In genomic region chr9:34510506-34511159, GRCh38 we compare ENCODE assay signal across 24 cellular contexts. TPM values are rescaled to one million over a fixed set of nuclear protein-coding genes. Genes with fewer than 3 reads are reported as not detected.
DNase-seq lines count a peak whose midpoint lies in the region; ATAC-seq, FAIRE-seq and TF ChIP-seq lines count a peak whose summit lies in the region.
"Had no signal": no experiment of that assay in that cellular context is flagged by ENCODE, and none has a peak within 500 bp of the region (broad histone marks: within the 10 kb centered on the region; RNA-seq: fewer than 3 reads in every experiment).

No MANE protein-coding gene starts in this region.

- H3K23ac ChIP-seq in H1 (ENCODE audit: insufficient read length): no peak overlapping the region

- no peak overlapping the region for H3K14ac ChIP-seq in H1 (ENCODE audit: insufficient read length)

- H3K27ac ChIP-seq in H1 (ENCODE audit: low read depth, low read length): no peak overlapping the region
- peak overlapping the region; percentile 10 for H3K27ac ChIP-seq in suprapubic skin
- H3K27ac ChIP-seq in CD8-positive, alpha-beta T cell (ENCODE audit: low read depth, low read length): no peak overlapping the region
- H3K27ac ChIP-seq: colonic mucosa, upper lobe of right lung had no signal

- peak overlapping the region; percentile 51; the same call in 1 of the 2 replicates for H4K8ac ChIP-seq in H1 (ENCODE audit: extremely low read depth, insufficient read depth, low read length)

- H3K4me2 ChIP-seq in H1 (ENCODE audit: insufficient read depth in 1 of 2, low read depth in 2 of 2, low read length in 2 of 2): peak overlapping the region in 1 of 2 experiments; percentile 2; a peak in 1 of 4 replicates
- H3K4me2 ChIP-seq: SK-N-SH had no signal

- TF ChIP-seq POLR2A in H1 (IDR thresholded peaks at IDR 0.05; ENCODE audit: control extremely low read depth in 1 of 2, low read depth in 2 of 2, low read length in 2 of 2): no peak
- TF ChIP-seq POLR2A in suprapubic skin (IDR thresholded peaks at IDR 0.05): no peak

- no peak overlapping the region; the same call in 1 of the 2 replicates for H2BK5ac ChIP-seq in H1 (ENCODE audit: low read depth, low read length)

- H3K23me2 ChIP-seq in H1 (ENCODE audit: low read depth, low read length): no peaks in the 10 kb centered on the region

- H3K9ac ChIP-seq in H1 (replicated peaks in 1 of 4; ENCODE audit: extremely low read depth in 1 of 4, low read depth in 3 of 4, low read length in 3 of 4): no peak overlapping the region
- H3K9ac ChIP-seq: SK-N-SH had no signal

- no peaks in the 10 kb centered on the region for H3K27me3 Mint-ChIP-seq in activated T-cell treated with anti-CD3 and anti-CD28 coated beads, Interleukin-2, amount 50 U/mL, for 24 hours
- H3K27me3 Mint-ChIP-seq in CD8-positive, alpha-beta T cell (ENCODE audit: low read depth): peaks cover 3% of the 10 kb centered on the region
- H3K27me3 Mint-ChIP-seq: CD4-positive, alpha-beta memory T cell had no signal

- no peak overlapping the region for H3K4me3 Mint-ChIP-seq in activated T-cell treated with anti-CD3 and anti-CD28 coated beads, Interleukin-2, amount 50 U/mL, for 24 hours
- no peak overlapping the region for H3K4me3 Mint-ChIP-seq in CD8-positive, alpha-beta T cell
- H3K4me3 Mint-ChIP-seq: activated B cell treated with CpG ODN at 0.5 μM for 24 hours; activated CD8-positive, alpha-beta T cell treated with anti-CD3 and anti-CD28 coated beads, Interleukin-2, amount 10 ng/mL, durations not matched to agents 7 days and 5 days; activated naive CD8-positive, alpha-beta T cell; activated T-cell treated with anti-CD3 and anti-CD28 coated beads, Interleukin-2, amount 50 U/mL, for 72 hours; CD4-positive, alpha-beta memory T cell had no signal

- H3K27me3 ChIP-seq in H1 (replicated peaks in 1 of 4; ENCODE audit: control insufficient read depth in 3 of 4, extremely low read depth in 1 of 4, insufficient read depth in 3 of 4, low read length in 3 of 4) (no peaks in the 10 kb centered on the region), suprapubic skin (no peaks in the 10 kb centered on the region)
- no peaks in the 10 kb centered on the region for H3K27me3 ChIP-seq in CD8-positive, alpha-beta T cell (ENCODE audit: insufficient read depth, low read length)
- H3K27me3 ChIP-seq: colonic mucosa, upper lobe of right lung had no signal

- TF ChIP-seq CTCF in H1 (IDR thresholded peaks at IDR 0.05; ENCODE audit: control extremely low read depth in 1 of 3, insufficient read depth in 1 of 3, low read depth in 1 of 3, low read length in 3 of 3) (no peak), suprapubic skin (IDR thresholded peaks at IDR 0.05) (no peak)
- TF ChIP-seq CTCF in CD8-positive, alpha-beta T cell (IDR thresholded peaks at IDR 0.05): no peak

- DNase-seq in activated T-cell treated with anti-CD3 and anti-CD28 coated beads, Interleukin-2, amount 50 U/mL, for 48 hours: peak; percentile 8 to 11
- no peak for DNase-seq in activated T-cell treated with anti-CD3 and anti-CD28 coated beads, Interleukin-2, amount 50 U/mL, for 24 hours
- DNase-seq in NCI-H2227 treated with DMSO at 0.1 percent for 48 hours (lab: John Stamatoyannopoulos, UW) (peak; percentile 70), H1 (ENCODE audit: low read depth in 1 of 2, low spot score in 2 of 2) (no peak), suprapubic skin (ENCODE audit: low spot score in 2 of 2) (no peak), kidney tubule cell (ENCODE audit: low spot score) (no peak)
- DNase-seq in CD8-positive, alpha-beta T cell: no peak
- DNase-seq: activated B cell treated with CpG ODN at 0.5 μM for 24 hours; activated CD8-positive, alpha-beta T cell treated with anti-CD3 and anti-CD28 coated beads, Interleukin-2, amount 10 ng/mL, durations not matched to agents 7 days and 5 days; activated T-cell treated with anti-CD3 and anti-CD28 coated beads, Interleukin-2, amount 50 U/mL, for 72 hours; CD4-positive, alpha-beta memory T cell; colonic mucosa; DND-41; KBM-7; NCI-H226; RPMI8226; SK-N-SH; upper lobe of right lung had no signal

- no peak for FAIRE-seq in H1 (lab: Jason Lieb, UNC)
- FAIRE-seq: endometrium had no signal

- peaks cover 16 to 33% (median 20%) of the 10 kb centered on the region in 4 experiments for H3K4me1 ChIP-seq in H1 (replicated peaks in 1 of 4; ENCODE audit: control insufficient read depth in 3 of 4, insufficient read depth in 4 of 4, low read length in 3 of 4)
- H3K4me1 ChIP-seq in suprapubic skin: peaks cover 37% of the 10 kb centered on the region
- H3K4me1 ChIP-seq in CD8-positive, alpha-beta T cell (ENCODE audit: insufficient read depth, low read length): no peaks in the 10 kb centered on the region
- H3K4me1 ChIP-seq: colonic mucosa, upper lobe of right lung had no signal

- no peaks in the 10 kb centered on the region for H3K9me3 Mint-ChIP-seq in activated T-cell treated with anti-CD3 and anti-CD28 coated beads, Interleukin-2, amount 50 U/mL, for 24 hours
- no peaks in the 10 kb centered on the region for H3K9me3 Mint-ChIP-seq in CD8-positive, alpha-beta T cell
- H3K9me3 Mint-ChIP-seq: activated B cell treated with CpG ODN at 0.5 μM for 24 hours; activated T-cell treated with anti-CD3 and anti-CD28 coated beads, Interleukin-2, amount 50 U/mL, for 72 hours had no signal

- CTCF ChIA-PET in H1 (lab: Charles Lee; ENCODE audit: partially characterized antibody): interaction anchor here (0.7 to 7.9 kb wide), 18 partner anchors 10 to 191 kb away, joined by 3 to 114 read pairs (median 4); no protein-coding TSS in a partner anchor
- CTCF ChIA-PET in CD8-positive, alpha-beta T cell (lab: Charles Lee): interaction anchor here (0.5 to 2.1 kb wide), 4 partner anchors 9 to 422 kb away, joined by 3 to 6 read pairs (median 4); no protein-coding TSS in a partner anchor

- H3K18ac ChIP-seq in H1 (ENCODE audit: extremely low read depth, low read length): 0 out of 2 replicates have a peak overlapping the region, but pooled peaks have one; percentile 40

- no peak overlapping the region for H3K4ac ChIP-seq in H1 (replicated peaks; ENCODE audit: insufficient read length, low read depth, low read length)

- H3K4me1 Mint-ChIP-seq in activated T-cell treated with anti-CD3 and anti-CD28 coated beads, Interleukin-2, amount 50 U/mL, for 24 hours (ENCODE audit: low read depth): no peaks in the 10 kb centered on the region
- no peaks in the 10 kb centered on the region for H3K4me1 Mint-ChIP-seq in CD8-positive, alpha-beta T cell (ENCODE audit: low read depth)
- H3K4me1 Mint-ChIP-seq: activated B cell treated with CpG ODN at 0.5 μM for 24 hours; CD4-positive, alpha-beta memory T cell had no signal

- no peak overlapping the region for H4K5ac ChIP-seq in H1 (ENCODE audit: insufficient read length, low read depth, low read length)

- H2BK12ac ChIP-seq in H1 (ENCODE audit: low read depth, low read length): peak overlapping the region; percentile 83; the same call in 1 of the 2 replicates

- ATAC-seq in CD8-positive, alpha-beta T cell: no peak
- no peak for ATAC-seq in HG03571 (IDR thresholded peaks at IDR 0.05; ENCODE audit: unreplicated experiment)
- ATAC-seq: activated CD8-positive, alpha-beta T cell treated with anti-CD3 and anti-CD28 coated beads, Interleukin-2, amount 10 ng/mL, durations not matched to agents 7 days and 5 days; activated T-cell treated with anti-CD3 and anti-CD28 coated beads, Interleukin-2, amount 50 U/mL, for 72 hours; left lobe of liver; upper lobe of right lung had no signal

- no peak overlapping the region for H2BK20ac ChIP-seq in H1 (ENCODE audit: low read length)

- H3K56ac ChIP-seq in H1 (replicated peaks; ENCODE audit: insufficient read length, low read depth, low read length): no peak overlapping the region

- TF ChIP-seq EP300 in H1 (IDR thresholded peaks at IDR 0.05; ENCODE audit: borderline replicate concordance in 1 of 2, low read depth in 2 of 2, low read length in 2 of 2) (no peak), suprapubic skin (IDR thresholded peaks at IDR 0.05) (no peak)

- no peaks in the 10 kb centered on the region for H3K36me3 Mint-ChIP-seq in activated T-cell treated with anti-CD3 and anti-CD28 coated beads, Interleukin-2, amount 50 U/mL, for 24 hours (ENCODE audit: low read depth)
- H3K36me3 Mint-ChIP-seq in CD8-positive, alpha-beta T cell: no peaks in the 10 kb centered on the region
- H3K36me3 Mint-ChIP-seq: activated naive CD8-positive, alpha-beta T cell; CD4-positive, alpha-beta memory T cell had no signal

- H3K4me3 ChIP-seq in H1 (ENCODE audit: extremely low read depth in 1 of 4, insufficient read depth in 2 of 4, low read depth in 3 of 4, low read length in 4 of 4) (no peak overlapping the region), suprapubic skin (no peak overlapping the region)
- H3K4me3 ChIP-seq in CD8-positive, alpha-beta T cell (ENCODE audit: low read depth, low read length): no peak overlapping the region
- H3K4me3 ChIP-seq: colonic mucosa, upper lobe of right lung had no signal

- H2AK5ac ChIP-seq in H1 (ENCODE audit: low read depth, low read length): peak overlapping the region; percentile 69; the same call in 1 of the 2 replicates

- no peak overlapping the region for H4K91ac ChIP-seq in H1 (replicated peaks; ENCODE audit: insufficient read length, low read length)

- POLR2A ChIA-PET in H1 (lab: Charles Lee; ENCODE audit: partially characterized antibody): interaction anchor here (0.7 to 1.6 kb wide), 4 partner anchors 9 to 101 kb away, joined by 3 to 4 read pairs (median 4); partner anchors contain the start of gene ENHO
- POLR2A ChIA-PET in CD8-positive, alpha-beta T cell (lab: Charles Lee): no interaction called here

- H3K9me3 ChIP-seq in H1 (ENCODE audit: insufficient read depth in 2 of 2, low read depth in 1 of 2, low read length in 1 of 2) (no peaks in the 10 kb centered on the region), suprapubic skin (no peaks in the 10 kb centered on the region)
- H3K9me3 ChIP-seq in CD8-positive, alpha-beta T cell (ENCODE audit: low read length): no peaks in the 10 kb centered on the region
- H3K9me3 ChIP-seq: colonic mucosa, SK-N-SH, upper lobe of right lung had no signal

- H3K36me3 ChIP-seq in H1 (ENCODE audit: control insufficient read depth in 2 of 4, insufficient read depth in 4 of 4, low read length in 3 of 4) (no peaks in the 10 kb centered on the region), suprapubic skin (no peaks in the 10 kb centered on the region)
- no peaks in the 10 kb centered on the region for H3K36me3 ChIP-seq in CD8-positive, alpha-beta T cell (ENCODE audit: insufficient read depth, low read length)
- H3K36me3 ChIP-seq: colonic mucosa, upper lobe of right lung had no signal

- no peak overlapping the region for H2AFZ ChIP-seq in H1 (ENCODE audit: low read length)

- H3K79me2 ChIP-seq in H1 (ENCODE audit: control insufficient read depth in 1 of 2, insufficient read depth in 2 of 2, low read length in 2 of 2): no peaks in the 10 kb centered on the region

- 77% methylated on average over 12 of the region's 12 CpGs; no CpG with 5 or more reads in 1 of the 2 experiments for WGBS in H1 (ENCODE audit: extremely low coverage in 1 of 2, insufficient coverage in 1 of 2, insufficient read length in 1 of 2, insufficient replicate concordance in 2 of 2, low coverage in 1 of 2, low lambda C conversion rate in 2 of 2, missing lambda C conversion rate in 1 of 2), 2 experiments
- WGBS in suprapubic skin: 56% methylated on average over 9 of the region's 12 CpGs

- no peak for TF ChIP-seq RAD21 in H1 (IDR thresholded peaks at IDR 0.05 in 1 of 2, conservative IDR thresholded peaks at IDR 0.05 in 1 of 2; ENCODE audit: low read depth in 2 of 2, low read length in 2 of 2)

- no peak overlapping the region for H3K27ac Mint-ChIP-seq in activated T-cell treated with anti-CD3 and anti-CD28 coated beads, Interleukin-2, amount 50 U/mL, for 24 hours
- H3K27ac Mint-ChIP-seq in CD8-positive, alpha-beta T cell: no peak overlapping the region
- H3K27ac Mint-ChIP-seq: activated B cell treated with CpG ODN at 0.5 μM for 24 hours; activated CD8-positive, alpha-beta T cell treated with anti-CD3 and anti-CD28 coated beads, Interleukin-2, amount 10 ng/mL, durations not matched to agents 7 days and 5 days; activated naive CD8-positive, alpha-beta T cell; activated T-cell treated with anti-CD3 and anti-CD28 coated beads, Interleukin-2, amount 50 U/mL, for 72 hours had no signal

- no peaks in the 10 kb centered on the region for H3K79me1 ChIP-seq in H1 (ENCODE audit: low read depth, low read length)

- H2BK15ac ChIP-seq in H1 (ENCODE audit: low read length): peak overlapping the region; percentile 41; the same call in 1 of the 2 replicates

- no peak overlapping the region for H2BK120ac ChIP-seq in H1 (replicated peaks; ENCODE audit: low read depth, low read length)

- no peaks in the 10 kb centered on the region for H4K20me1 ChIP-seq in H1 (replicated peaks in 1 of 2; ENCODE audit: control insufficient read depth in 1 of 2, insufficient read depth in 2 of 2, low read length in 2 of 2)

- intact Hi-C loops in CD8-positive, alpha-beta T cell (cut with DNase I, micrococcal nuclease): no loop called here

RNA-seq across cellular contexts. Expression of gene ENHO, which starts 12.2 kb away (rescaled TPM):
- 12.2 and 14.1 TPM in 2 replicates for total RNA-seq in H1 (2021; fragmentation: NEBNext Ultra II Directional; extraction: Animal tissue kit (Norgen Biotek cat#: 25700))
- 49.4 and 60.4 TPM in 2 replicates for polyA plus RNA-seq in H1 (2011; rRNA removed)
- 29.2 TPM for polyA plus RNA-seq in H1 (2011; cell fraction: cytosol; rRNA removed)
- 23.2 TPM for polyA plus RNA-seq in H1 (2011; cell fraction: nucleus; rRNA removed)
- 9.7 to 24.6 TPM (median 19.1 TPM) in 4 replicates for polyA plus RNA-seq in H1 (2012, experiment 1 of 2)
- 20.1 TPM for polyA plus RNA-seq in H1 (2012, experiment 2 of 2)
- 15.4 TPM for polyA plus RNA-seq in H1 (2013, experiment 1 of 2)
- polyA plus RNA-seq in H1 (2013, experiment 2 of 2): 15.5 TPM
- polyA minus RNA-seq in H1 (2011; rRNA and poly(A)+ RNA removed): 3.8 and 8.2 TPM in 2 replicates
- 6.1 TPM for polyA minus RNA-seq in H1 (2011; cell fraction: cytosol; rRNA and poly(A)+ RNA removed)
- 7.1 TPM for polyA minus RNA-seq in H1 (2011; cell fraction: nucleus; rRNA and poly(A)+ RNA removed)
- 1 to 10 TPM in 3 of 4 donors, under 1 TPM in 1; 0.65 to 4.0 (median 2.7) TPM for total RNA-seq in suprapubic skin
- not detected for total RNA-seq in CD8-positive, alpha-beta T cell
- total RNA-seq: activated B cell treated with CpG ODN at 0.5 μM for 24 hours; activated CD8-positive, alpha-beta T cell treated with anti-CD3 and anti-CD28 coated beads, Interleukin-2, amount 10 ng/mL, durations not matched to agents 7 days and 5 days; CD4-positive, alpha-beta memory T cell; fibroblast of lung had no signal
- polyA plus RNA-seq: fibroblast of lung had no signal

RNA-seq across cellular contexts. Expression of gene DNAI1, which starts 52.0 kb away (rescaled TPM):
- 0.37 and 1.1 TPM in 2 replicates for total RNA-seq in H1 (2021; fragmentation: NEBNext Ultra II Directional; extraction: Animal tissue kit (Norgen Biotek cat#: 25700))
- polyA plus RNA-seq in H1 (2011; rRNA removed): 0.35 and 0.54 TPM in 2 replicates
- 0.54 TPM for polyA plus RNA-seq in H1 (2011; cell fraction: cytosol; rRNA removed)
- 2.5 TPM for polyA plus RNA-seq in H1 (2011; cell fraction: nucleus; rRNA removed)
- 0.36 to 1.1 TPM (median 0.81 TPM) in 4 replicates for polyA plus RNA-seq in H1 (2012, experiment 1 of 2)
- not detected for polyA plus RNA-seq in H1 (2012, experiment 2 of 2)
- 0.24 TPM for polyA plus RNA-seq in H1 (2013, experiment 1 of 2)
- 0.13 TPM for polyA plus RNA-seq in H1 (2013, experiment 2 of 2)
- 0.32 and 1.1 TPM in 2 replicates for polyA minus RNA-seq in H1 (2011; rRNA and poly(A)+ RNA removed)
- polyA minus RNA-seq in H1 (2011; cell fraction: cytosol; rRNA and poly(A)+ RNA removed): not detected
- polyA minus RNA-seq in H1 (2011; cell fraction: nucleus; rRNA and poly(A)+ RNA removed): 1.00 TPM
- not detected for total RNA-seq in suprapubic skin
- not detected for total RNA-seq in CD8-positive, alpha-beta T cell
- total RNA-seq: activated B cell treated with CpG ODN at 0.5 μM for 24 hours; activated CD8-positive, alpha-beta T cell treated with anti-CD3 and anti-CD28 coated beads, Interleukin-2, amount 10 ng/mL, durations not matched to agents 7 days and 5 days; CD4-positive, alpha-beta memory T cell; colonic mucosa; fibroblast of lung; left lobe of liver; mononuclear cell; upper lobe of right lung had no signal
- polyA plus RNA-seq: CD4-positive, alpha-beta memory T cell; fibroblast of lung had no signal

RNA-seq across cellular contexts. Expression of gene FAM219A, which starts 52.3 kb away (rescaled TPM):
- 10.4 and 10.6 TPM in 2 replicates for total RNA-seq in H1 (2021; fragmentation: NEBNext Ultra II Directional; extraction: Animal tissue kit (Norgen Biotek cat#: 25700))
- 7.7 and 8.8 TPM in 2 replicates for polyA plus RNA-seq in H1 (2011; rRNA removed)
- 7.7 TPM for polyA plus RNA-seq in H1 (2011; cell fraction: cytosol; rRNA removed)
- 12.6 TPM for polyA plus RNA-seq in H1 (2011; cell fraction: nucleus; rRNA removed)
- 8.5 to 12.2 TPM (median 10.2 TPM) in 4 replicates for polyA plus RNA-seq in H1 (2012, experiment 1 of 2)
- 10.0 TPM for polyA plus RNA-seq in H1 (2012, experiment 2 of 2)
- polyA plus RNA-seq in H1 (2013, experiment 1 of 2): 5.1 TPM
- polyA plus RNA-seq in H1 (2013, experiment 2 of 2): 5.1 TPM
- polyA minus RNA-seq in H1 (2011; rRNA and poly(A)+ RNA removed): 5.2 and 7.2 TPM in 2 replicates
- 5.6 TPM for polyA minus RNA-seq in H1 (2011; cell fraction: cytosol; rRNA and poly(A)+ RNA removed)
- polyA minus RNA-seq in H1 (2011; cell fraction: nucleus; rRNA and poly(A)+ RNA removed): 3.5 TPM
- total RNA-seq in suprapubic skin: 10 to 100 TPM; 12.6 to 17.0 (median 15.0) TPM
- total RNA-seq in CD8-positive, alpha-beta T cell: 1 to 10 TPM; 5.5 to 5.9 TPM

Comparison
In these comparisons a context has a peak if more than half of its experiments do, and no peak if none do; other contexts are left out.
1. DNase-seq: peak in activated T-cell treated with anti-CD3 and anti-CD28 coated beads, Interleukin-2, amount 50 U/mL, for 48 hours (2 of 2) and NCI-H2227 treated with DMSO at 0.1 percent for 48 hours (single experiment); none in activated T-cell treated with anti-CD3 and anti-CD28 coated beads, Interleukin-2, amount 50 U/mL, for 24 hours (single experiment), H1 (0 of 2), suprapubic skin (0 of 2), CD8-positive, alpha-beta T cell (0 of 7) and kidney tubule cell (single experiment).